Comparison of ENCODE assay signal across 8 cellular contexts in genomic region chr11:67438121-67438902, GRCh38. TPM values are rescaled to one million over a fixed set of nuclear protein-coding genes. Genes with fewer than 3 reads are reported as not detected.
DNase-seq lines count a peak whose midpoint lies in the region; ATAC-seq and TF ChIP-seq lines count a peak whose summit lies in the region.

No MANE protein-coding gene starts in this region.

- TF ChIP-seq CTCF in PC-9 (conservative IDR thresholded peaks at IDR 0.05) (no peak), adrenal gland (IDR thresholded peaks at IDR 0.05) (no peak)

- CTCF ChIA-PET in PC-9 (lab: Charles Lee), result no interaction called here

- H4K20me1 ChIP-seq in PC-9 (ENCODE audit: insufficient read depth), result peaks cover 6% of the 10 kb centered on the region; the same call in 1 of the 2 replicates

- intact Hi-C loops in PC-9 (cut with micrococcal nuclease; ENCODE audit: unreplicated experiment) (no loop called here), adrenal gland (cut with DNase I) (no loop called here)

- no peak overlapping the region for H3K27ac ChIP-seq in PC-9
- H3K27ac ChIP-seq in adrenal gland, result peak overlapping the region in 1 of 5 donors; percentile 14

- no peaks in the 10 kb centered on the region for H3K27me3 ChIP-seq in PC-9 (ENCODE audit: insufficient read depth, low read depth)
- H3K27me3 ChIP-seq in adrenal gland, result no peaks in the 10 kb centered on the region

- H3K36me3 ChIP-seq in PC-9 (ENCODE audit: low read depth) (no peaks in the 10 kb centered on the region; the same call in none of the 2 replicates), adrenal gland (replicated peaks in 1 of 2) (peaks cover 0 to 58% of the 10 kb centered on the region in 2 donors)

- peak; percentile 91 for DNase-seq in activated CD4-positive, alpha-beta T cell treated with anti-CD3 and anti-CD28 coated beads for 48 hours
- DNase-seq in effector CD4-positive, alpha-beta T cell, result peak; percentile 71
- peak in 2 of 3 experiments; percentile 65 to 87 for DNase-seq in stimulated activated CD4-positive, alpha-beta T cell treated with anti-CD3 and anti-CD28 coated beads, TNF-alpha, amount 100 ng/mL, for 24 hours (ENCODE audit: low read depth in 3 of 3)
- DNase-seq in GF-D8 (lab: John Stamatoyannopoulos, UW) (no peak), PC-9 (no peak), adrenal gland (no peak)

- no peak overlapping the region for H3K4me2 ChIP-seq in PC-9

- no peak overlapping the region for H3K4me3 ChIP-seq in PC-9
- no peak overlapping the region for H3K4me3 ChIP-seq in adrenal gland

- no peaks in the 10 kb centered on the region for H3K9me2 ChIP-seq in PC-9 (ENCODE audit: insufficient read depth)

- 78 to 84% (median 82%) methylated on average over 15 to 42 of the region's 42 CpGs for WGBS in adrenal gland, 4 donors

- BruUV-seq in PC-9 (replicated peaks; lab: Mats Ljungman, UMichigan), result no TSS peak

- POLR2A ChIA-PET in PC-9 (lab: Charles Lee; ENCODE audit: unreplicated experiment), result no interaction called here

- peak; percentile 38 for TF ChIP-seq POLR2A in GM18951 (IDR thresholded peaks at IDR 0.05; ENCODE audit: extremely low read depth, insufficient read depth, insufficient read length)
- TF ChIP-seq POLR2A in adrenal gland (IDR thresholded peaks at IDR 0.05), result no peak

- in situ Hi-C loops in GM18951 (cut with MboI; ENCODE audit: low sequenced_read_pairs, unreplicated experiment), result no loop called here

- H2AFZ ChIP-seq in PC-9, result no peak overlapping the region

- peaks cover 12% of the 10 kb centered on the region for H3K4me1 ChIP-seq in PC-9 (replicated peaks; ENCODE audit: insufficient read depth)
- peaks cover 0 to 24% of the 10 kb centered on the region in 2 donors for H3K4me1 ChIP-seq in adrenal gland (replicated peaks in 1 of 2)

- H3K79me2 ChIP-seq in PC-9 (ENCODE audit: low read depth), result peaks cover 10% of the 10 kb centered on the region

- H3K9me3 ChIP-seq in PC-9 (ENCODE audit: insufficient read depth, low read depth) (no peaks in the 10 kb centered on the region), adrenal gland (replicated peaks in 1 of 3) (no peaks in the 10 kb centered on the region)

- peaks cover 29% of the 10 kb centered on the region for H3F3A ChIP-seq in PC-9 (ENCODE audit: insufficient read depth, low read depth)

- ATAC-seq in HG03439 (IDR thresholded peaks at IDR 0.05; ENCODE audit: unreplicated experiment), result no peak

RNA-seq across cellular contexts. Expression of gene PTPRCAP, which starts 0.8 kb away (rescaled TPM):
- total RNA-seq in PC-9 (2021) (1.2 and 1.3 TPM in 2 replicates), adrenal gland (1 to 10 TPM; 1.2 to 7.5 (median 3.9) TPM)
- polyA plus RNA-seq in adrenal gland, result 10 to 100 TPM in 1 of 3 donors, 1 to 10 TPM in 1, under 1 TPM in 1; 0.57 to 13.4 (median 8.0) TPM

RNA-seq across cellular contexts. Expression of gene CORO1B, which starts 5.0 kb away (rescaled TPM):
- 129 and 161 TPM in 2 replicates for total RNA-seq in PC-9 (2021)
- total RNA-seq in adrenal gland, result 100 to 1,000 TPM in 5 of 8 donors, 10 to 100 TPM in 3; 65.1 to 142 (median 102) TPM
- polyA plus RNA-seq in adrenal gland, result 100 to 1,000 TPM in 2 of 3 donors, 10 to 100 TPM in 1; 28.9 to 159 (median 141) TPM

RNA-seq across cellular contexts. Expression of gene RPS6KB2, which starts 10.0 kb away (rescaled TPM):
- 52.0 and 54.0 TPM in 2 replicates for total RNA-seq in PC-9 (2021)
- 10 to 100 TPM; 37.4 to 96.6 (median 50.0) TPM for total RNA-seq in adrenal gland
- polyA plus RNA-seq in adrenal gland, result 100 to 1,000 TPM in 1 of 3 donors, 10 to 100 TPM in 2; 36.6 to 111 (median 78.6) TPM

RNA-seq across cellular contexts. Expression of gene GPR152, which starts 14.2 kb away (rescaled TPM):
- total RNA-seq in PC-9 (2021) (not detected in 2 replicates), adrenal gland (under 1 TPM in 1 of 8 donors, not detected in 7; 0.18 TPM)
- not detected for polyA plus RNA-seq in adrenal gland

RNA-seq across cellular contexts. Expression of gene CABP4, which starts 16.8 kb away (rescaled TPM):
- 2.0 and 2.5 TPM in 2 replicates for total RNA-seq in PC-9 (2021)
- total RNA-seq in adrenal gland, result 1 to 10 TPM in 5 of 8 donors, under 1 TPM in 2, not detected in 1; 0.54 to 3.8 (median 1.6) TPM
- polyA plus RNA-seq in adrenal gland, result 1 to 10 TPM in 2 of 3 donors, under 1 TPM in 1; 0.31 to 2.1 (median 1.1) TPM

Comparison
In these comparisons a context has a peak if more than half of its experiments do, and no peak if none do; other contexts are left out.
1. DNase-seq: peak in activated CD4-positive, alpha-beta T cell treated with anti-CD3 and anti-CD28 coated beads for 48 hours (single experiment), effector CD4-positive, alpha-beta T cell (single experiment) and stimulated activated CD4-positive, alpha-beta T cell treated with anti-CD3 and anti-CD28 coated beads, TNF-alpha, amount 100 ng/mL, for 24 hours (2 of 3); none in GF-D8 (single experiment), PC-9 (0 of 2) and adrenal gland (0 of 7).